Comparison of ENCODE assay signal across 8 cellular contexts in the genomic region with DNA sequence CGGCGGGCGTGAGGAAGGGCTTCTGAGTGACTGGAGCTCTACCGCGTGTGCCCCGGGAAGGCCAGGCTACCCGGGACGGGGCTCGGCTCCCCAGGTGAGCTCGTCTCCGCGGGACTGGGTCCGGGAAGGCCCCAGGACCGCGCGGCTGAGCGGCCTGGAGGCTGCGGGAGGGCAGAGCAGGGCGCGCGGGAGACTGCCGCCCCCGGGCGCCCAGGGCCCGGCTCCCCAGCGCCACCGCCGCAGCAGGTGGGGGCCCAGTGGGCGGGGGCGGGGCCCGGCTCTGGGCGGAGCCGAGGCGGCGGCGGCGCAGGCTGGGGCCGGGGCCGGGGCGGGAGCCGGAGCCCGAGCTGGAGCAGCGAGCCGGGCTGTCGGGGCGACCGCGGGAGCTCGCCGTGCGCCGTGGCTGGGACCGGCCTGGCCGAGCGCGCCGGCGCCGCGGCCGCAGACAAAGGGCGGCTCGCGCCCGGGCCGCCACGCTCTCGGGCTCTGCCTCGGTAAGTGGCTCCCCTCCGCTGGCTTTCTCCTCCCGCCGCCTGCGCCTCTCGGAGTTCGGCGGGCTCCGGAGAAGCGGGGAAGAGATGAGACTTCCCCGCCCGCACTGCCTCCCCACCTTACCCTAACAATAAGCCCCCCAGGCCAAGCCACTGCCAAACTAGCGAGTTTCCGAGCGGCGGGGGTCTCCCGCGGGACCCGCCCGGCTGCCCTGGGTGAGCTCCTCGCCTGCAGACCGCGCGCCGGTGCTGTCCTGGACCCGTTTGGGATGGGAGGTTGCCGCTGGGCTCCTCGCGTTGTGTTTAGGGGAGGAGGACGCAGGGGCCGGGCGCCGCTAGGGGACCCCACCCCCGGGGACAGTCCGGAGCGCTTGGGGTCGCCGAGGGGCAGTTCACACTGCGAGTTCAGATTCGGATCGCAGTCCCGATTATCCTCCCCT.
DNase-seq lines count a peak whose midpoint lies in the region; ATAC-seq and TF ChIP-seq lines count a peak whose summit lies in the region.

MAPK4 (plus strand) TSS at position 338 of the 931 bp plus-strand sequence. CDS start 103,872 bp downstream, outside the sequence.

- TF ChIP-seq CTCF in astrocyte of the spinal cord (IDR thresholded peaks at IDR 0.05; ENCODE audit: low read depth, low read length) (no peak), retinal pigment epithelial cell (conservative IDR thresholded peaks at IDR 0.05; ENCODE audit: low read depth, low read length) (no peak)

- ATAC-seq in GM19463 (IDR thresholded peaks at IDR 0.05; ENCODE audit: unreplicated experiment), result peak; percentile 51
- ATAC-seq in GM18873 (IDR thresholded peaks at IDR 0.05; ENCODE audit: low FRiP score, unreplicated experiment), result no peak

- no peaks in the 10 kb centered on the region for H3K36me3 ChIP-seq in iPS DF 6.9 (ENCODE audit: control insufficient read depth, insufficient read depth, low read length)

- in situ Hi-C loops in astrocyte of the spinal cord (cut with HindIII; ENCODE audit: low sequenced_read_pairs), result no loop called here

- peak within 1 kb of the TSS; percentile 35 for H3K4me3 ChIP-seq in astrocyte of the spinal cord (ENCODE audit: low read depth, low read length)
- H3K4me3 ChIP-seq in iPS DF 6.9 (ENCODE audit: low read length), result peak within 1 kb of the TSS; percentile 44; the same call in 1 of the 2 replicates
- H3K4me3 ChIP-seq in retinal pigment epithelial cell (ENCODE audit: low read length), result peak within 1 kb of the TSS; percentile 47

- WGBS in iPS DF 6.9 (ENCODE audit: insufficient coverage, insufficient read length), result no CpG with 5 or more reads among the region's 110 CpGs

- H3K4me1 ChIP-seq in iPS DF 6.9 (ENCODE audit: control insufficient read depth, insufficient read depth, low read length), result peaks cover 5% of the 10 kb centered on the region; the same call in 1 of the 2 replicates

- H3K27ac ChIP-seq in iPS DF 6.9 (ENCODE audit: low read length), result no peak within 1 kb of the TSS

- peak; percentile 81 for DNase-seq in COR-L47 (lab: John Stamatoyannopoulos, UW)
- DNase-seq in NCI-H2107 (lab: John Stamatoyannopoulos, UW), result peak; percentile 56
- DNase-seq in astrocyte of the spinal cord (ENCODE audit: low read depth, low spot score), result peak; percentile 1
- no peak for DNase-seq in iPS DF 6.9 (ENCODE audit: low read depth, low spot score)
- DNase-seq in retinal pigment epithelial cell (ENCODE audit: low read depth), result no peak
- DNase-seq in activated CD4-positive, CD25-positive, alpha-beta regulatory T cell treated with anti-CD3 and anti-CD28 coated beads, Interleukin-2, amount 50 U/mL, for 72 hours, result no peak

- H3K9me3 ChIP-seq in iPS DF 6.9 (ENCODE audit: control insufficient read depth, insufficient read depth, low read length), result no peaks in the 10 kb centered on the region

- H3K27me3 ChIP-seq in iPS DF 6.9 (ENCODE audit: control insufficient read depth, insufficient read depth, low read length), result peaks cover 24% of the 10 kb centered on the region; the same call in 1 of the 2 replicates

Comparison
In these comparisons a context has a peak if more than half of its experiments do, and no peak if none do; other contexts are left out.
1. DNase-seq: peak in COR-L47 (single experiment), NCI-H2107 (single experiment) and astrocyte of the spinal cord (single experiment); none in iPS DF 6.9 (single experiment), retinal pigment epithelial cell (single experiment) and activated CD4-positive, CD25-positive, alpha-beta regulatory T cell treated with anti-CD3 and anti-CD28 coated beads, Interleukin-2, amount 50 U/mL, for 72 hours (single experiment).
2. Peak in every context shown above with its lines, with median percentiles within 50 percentile points of each other: H3K4me3 ChIP-seq.